Comparison of ENCODE assay signal across 1 cellular context in genomic region chr19:55680339-55681130, GRCh38.
TF ChIP-seq lines count a peak whose summit lies in the region.

No MANE protein-coding gene starts in this region.

TF ChIP-seq in HEK293T, 16 proteins besides CTCF, POLR2A, EP300 and RAD21:
- TF ChIP-seq FOXM1 (IDR thresholded peaks at IDR 0.05; ENCODE audit: borderline replicate concordance) = no peak
- no peak for TF ChIP-seq LEF1 (IDR thresholded peaks at IDR 0.05; ENCODE audit: borderline replicate concordance)
- TF ChIP-seq BHLHE40 (IDR thresholded peaks at IDR 0.05; ENCODE audit: borderline replicate concordance) = no peak
- no peak for TF ChIP-seq ZNF384 (IDR thresholded peaks at IDR 0.05)
- TF ChIP-seq, protein P1, sequence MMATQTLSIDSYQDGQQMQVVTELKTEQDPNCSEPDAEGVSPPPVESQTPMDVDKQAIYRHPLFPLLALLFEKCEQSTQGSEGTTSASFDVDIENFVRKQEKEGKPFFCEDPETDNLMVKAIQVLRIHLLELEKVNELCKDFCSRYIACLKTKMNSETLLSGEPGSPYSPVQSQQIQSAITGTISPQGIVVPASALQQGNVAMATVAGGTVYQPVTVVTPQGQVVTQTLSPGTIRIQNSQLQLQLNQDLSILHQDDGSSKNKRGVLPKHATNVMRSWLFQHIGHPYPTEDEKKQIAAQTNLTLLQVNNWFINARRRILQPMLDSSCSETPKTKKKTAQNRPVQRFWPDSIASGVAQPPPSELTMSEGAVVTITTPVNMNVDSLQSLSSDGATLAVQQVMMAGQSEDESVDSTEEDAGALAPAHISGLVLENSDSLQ (IDR thresholded peaks at IDR 0.05) = no peak
- no peak for TF ChIP-seq FOXK2 (IDR thresholded peaks at IDR 0.05)
- TF ChIP-seq FOXA1 (IDR thresholded peaks at IDR 0.05) = no peak
- no peak for TF ChIP-seq HDGF (IDR thresholded peaks at IDR 0.05; ENCODE audit: borderline replicate concordance)
- no peak for TF ChIP-seq SUZ12 (IDR thresholded peaks at IDR 0.05)
- no peak for TF ChIP-seq ELF4 (IDR thresholded peaks at IDR 0.05)
- TF ChIP-seq SP1 (IDR thresholded peaks at IDR 0.05) = no peak
